Comparison of ENCODE assay signal across 1 cellular context in the genomic region with DNA sequence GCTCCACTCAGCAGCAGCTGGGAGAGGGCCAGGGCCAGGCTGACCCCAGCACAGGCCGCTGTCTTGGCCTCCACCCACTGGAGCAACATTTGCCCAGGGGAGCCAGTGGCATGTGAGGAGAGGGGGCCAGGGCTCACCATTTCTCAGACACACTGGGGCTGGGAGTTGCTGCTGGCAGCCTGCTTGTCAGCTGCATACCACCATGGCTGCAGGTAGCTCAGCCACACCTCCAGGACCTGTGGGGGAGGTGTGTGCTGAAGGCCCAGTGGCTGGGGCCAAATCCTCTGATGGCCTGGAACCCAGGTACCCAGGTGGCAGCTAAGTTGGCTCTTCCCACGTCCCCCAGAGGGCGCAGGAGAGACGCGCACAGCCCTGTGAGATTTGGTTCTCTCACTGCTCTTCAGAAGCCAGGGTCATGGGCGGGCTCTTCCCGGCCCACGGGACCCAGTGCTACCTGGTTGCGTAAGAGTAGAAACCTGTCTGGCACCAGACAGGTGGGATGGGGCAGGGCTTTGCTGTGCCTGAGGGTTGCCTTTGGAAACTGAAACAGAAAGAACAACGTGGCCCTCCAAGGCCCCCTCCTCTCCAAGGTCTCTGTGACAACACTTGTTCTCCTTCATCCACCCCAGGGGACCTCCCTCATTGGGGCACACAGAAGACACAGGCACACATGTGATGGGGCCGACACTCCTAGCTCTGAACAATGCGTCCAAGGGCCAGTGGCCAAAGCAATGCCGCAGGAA.
TF ChIP-seq lines count a peak whose summit lies in the region.

No MANE protein-coding gene starts in this region.

TF ChIP-seq in K562, 482 proteins besides CTCF, POLR2A, EP300 and RAD21 (continued from another document and continues in another):
- TF ChIP-seq, protein P1, sequence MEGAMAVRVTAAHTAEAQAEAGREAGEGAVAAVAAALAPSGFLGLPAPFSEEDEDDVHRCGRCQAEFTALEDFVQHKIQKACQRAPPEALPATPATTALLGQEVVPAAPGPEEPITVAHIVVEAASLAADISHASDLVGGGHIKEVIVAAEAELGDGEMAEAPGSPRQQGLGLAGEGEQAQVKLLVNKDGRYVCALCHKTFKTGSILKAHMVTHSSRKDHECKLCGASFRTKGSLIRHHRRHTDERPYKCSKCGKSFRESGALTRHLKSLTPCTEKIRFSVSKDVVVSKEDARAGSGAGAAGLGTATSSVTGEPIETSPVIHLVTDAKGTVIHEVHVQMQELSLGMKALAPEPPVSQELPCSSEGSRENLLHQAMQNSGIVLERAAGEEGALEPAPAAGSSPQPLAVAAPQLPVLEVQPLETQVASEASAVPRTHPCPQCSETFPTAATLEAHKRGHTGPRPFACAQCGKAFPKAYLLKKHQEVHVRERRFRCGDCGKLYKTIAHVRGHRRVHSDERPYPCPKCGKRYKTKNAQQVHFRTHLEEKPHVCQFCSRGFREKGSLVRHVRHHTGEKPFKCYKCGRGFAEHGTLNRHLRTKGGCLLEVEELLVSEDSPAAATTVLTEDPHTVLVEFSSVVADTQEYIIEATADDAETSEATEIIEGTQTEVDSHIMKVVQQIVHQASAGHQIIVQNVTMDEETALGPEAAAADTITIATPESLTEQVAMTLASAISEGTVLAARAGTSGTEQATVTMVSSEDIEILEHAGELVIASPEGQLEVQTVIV (CRISPR knock-in tag; IDR thresholded peaks at IDR 0.05; ENCODE audit: borderline replicate concordance): peak; percentile 71; the same call in 1 of the 2 replicates
- TF ChIP-seq ZNF444 (CRISPR knock-in tag; IDR thresholded peaks at IDR 0.05): no peak
- TF ChIP-seq, protein P2, sequence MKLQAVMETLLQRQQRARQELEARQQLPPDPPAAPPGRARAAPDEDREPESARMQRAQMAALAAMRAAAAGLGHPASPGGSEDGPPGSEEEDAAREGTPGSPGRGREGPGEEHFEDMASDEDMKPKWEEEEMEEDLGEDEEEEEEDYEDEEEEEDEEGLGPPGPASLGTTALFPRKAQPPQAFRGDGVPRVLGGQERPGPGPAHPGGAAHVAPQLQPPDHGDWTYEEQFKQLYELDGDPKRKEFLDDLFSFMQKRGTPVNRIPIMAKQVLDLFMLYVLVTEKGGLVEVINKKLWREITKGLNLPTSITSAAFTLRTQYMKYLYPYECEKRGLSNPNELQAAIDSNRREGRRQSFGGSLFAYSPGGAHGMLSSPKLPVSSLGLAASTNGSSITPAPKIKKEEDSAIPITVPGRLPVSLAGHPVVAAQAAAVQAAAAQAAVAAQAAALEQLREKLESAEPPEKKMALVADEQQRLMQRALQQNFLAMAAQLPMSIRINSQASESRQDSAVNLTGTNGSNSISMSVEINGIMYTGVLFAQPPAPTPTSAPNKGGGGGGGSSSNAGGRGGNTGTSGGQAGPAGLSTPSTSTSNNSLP (IDR thresholded peaks at IDR 0.05; ENCODE audit: borderline replicate concordance, low read depth, low read length): peak; percentile 50; the same call in 1 of the 2 replicates
- TF ChIP-seq ZNF76 (CRISPR knock-in tag; IDR thresholded peaks at IDR 0.05; ENCODE audit: borderline replicate concordance): peak; percentile 68; the same call in 1 of the 2 replicates
- TF ChIP-seq SRSF9 (IDR thresholded peaks at IDR 0.05; ENCODE audit: borderline replicate concordance, low read depth, low read length): no peak
- TF ChIP-seq, protein P3, sequence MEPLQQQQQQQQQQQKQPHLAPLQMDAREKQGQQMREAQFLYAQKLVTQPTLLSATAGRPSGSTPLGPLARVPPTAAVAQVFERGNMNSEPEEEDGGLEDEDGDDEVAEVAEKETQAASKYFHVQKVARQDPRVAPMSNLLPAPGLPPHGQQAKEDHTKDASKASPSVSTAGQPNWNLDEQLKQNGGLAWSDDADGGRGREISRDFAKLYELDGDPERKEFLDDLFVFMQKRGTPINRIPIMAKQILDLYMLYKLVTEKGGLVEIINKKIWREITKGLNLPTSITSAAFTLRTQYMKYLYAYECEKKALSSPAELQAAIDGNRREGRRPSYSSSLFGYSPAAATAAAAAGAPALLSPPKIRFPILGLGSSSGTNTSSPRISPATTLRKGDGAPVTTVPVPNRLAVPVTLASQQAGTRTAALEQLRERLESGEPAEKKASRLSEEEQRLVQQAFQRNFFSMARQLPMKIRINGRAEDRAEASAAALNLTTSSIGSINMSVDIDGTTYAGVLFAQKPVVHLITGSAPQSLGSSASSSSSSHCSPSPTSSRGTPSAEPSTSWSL (CRISPR knock-in tag; IDR thresholded peaks at IDR 0.05; ENCODE audit: borderline replicate concordance): peak; percentile 86
- 0 out of 2 replicates have a peak, but pooled peaks have one; percentile 11 for TF ChIP-seq SPI1 (IDR thresholded peaks at IDR 0.05; ENCODE audit: borderline replicate concordance, low read depth, low read length)
- TF ChIP-seq, protein P4, sequence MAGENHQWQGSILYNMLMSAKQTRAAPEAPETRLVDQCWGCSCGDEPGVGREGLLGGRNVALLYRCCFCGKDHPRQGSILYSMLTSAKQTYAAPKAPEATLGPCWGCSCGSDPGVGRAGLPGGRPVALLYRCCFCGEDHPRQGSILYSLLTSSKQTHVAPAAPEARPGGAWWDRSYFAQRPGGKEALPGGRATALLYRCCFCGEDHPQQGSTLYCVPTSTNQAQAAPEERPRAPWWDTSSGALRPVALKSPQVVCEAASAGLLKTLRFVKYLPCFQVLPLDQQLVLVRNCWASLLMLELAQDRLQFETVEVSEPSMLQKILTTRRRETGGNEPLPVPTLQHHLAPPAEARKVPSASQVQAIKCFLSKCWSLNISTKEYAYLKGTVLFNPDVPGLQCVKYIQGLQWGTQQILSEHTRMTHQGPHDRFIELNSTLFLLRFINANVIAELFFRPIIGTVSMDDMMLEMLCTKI (IDR thresholded peaks at IDR 0.05; ENCODE audit: partially characterized antibody): no peak
- no peak for TF ChIP-seq ZNF124 (CRISPR knock-in tag; IDR thresholded peaks at IDR 0.05)
- peak; percentile 99 for TF ChIP-seq CEBPB (tag; IDR thresholded peaks at IDR 0.05)
- TF ChIP-seq TBL1XR1 (IDR thresholded peaks at IDR 0.05; ENCODE audit: low read length in 2 of 2): peak in 1 of 2 experiments; percentile 78; a peak in 3 of 4 replicates
- no peak for TF ChIP-seq SMARCB1 (IDR thresholded peaks at IDR 0.05; ENCODE audit: insufficient read length, low read depth)
- TF ChIP-seq ZNF212 (CRISPR knock-in tag; IDR thresholded peaks at IDR 0.05): no peak
- TF ChIP-seq ZNF24 (IDR thresholded peaks at IDR 0.05): peak; percentile 64; the same call in 1 of the 2 replicates
- TF ChIP-seq, protein P5, sequence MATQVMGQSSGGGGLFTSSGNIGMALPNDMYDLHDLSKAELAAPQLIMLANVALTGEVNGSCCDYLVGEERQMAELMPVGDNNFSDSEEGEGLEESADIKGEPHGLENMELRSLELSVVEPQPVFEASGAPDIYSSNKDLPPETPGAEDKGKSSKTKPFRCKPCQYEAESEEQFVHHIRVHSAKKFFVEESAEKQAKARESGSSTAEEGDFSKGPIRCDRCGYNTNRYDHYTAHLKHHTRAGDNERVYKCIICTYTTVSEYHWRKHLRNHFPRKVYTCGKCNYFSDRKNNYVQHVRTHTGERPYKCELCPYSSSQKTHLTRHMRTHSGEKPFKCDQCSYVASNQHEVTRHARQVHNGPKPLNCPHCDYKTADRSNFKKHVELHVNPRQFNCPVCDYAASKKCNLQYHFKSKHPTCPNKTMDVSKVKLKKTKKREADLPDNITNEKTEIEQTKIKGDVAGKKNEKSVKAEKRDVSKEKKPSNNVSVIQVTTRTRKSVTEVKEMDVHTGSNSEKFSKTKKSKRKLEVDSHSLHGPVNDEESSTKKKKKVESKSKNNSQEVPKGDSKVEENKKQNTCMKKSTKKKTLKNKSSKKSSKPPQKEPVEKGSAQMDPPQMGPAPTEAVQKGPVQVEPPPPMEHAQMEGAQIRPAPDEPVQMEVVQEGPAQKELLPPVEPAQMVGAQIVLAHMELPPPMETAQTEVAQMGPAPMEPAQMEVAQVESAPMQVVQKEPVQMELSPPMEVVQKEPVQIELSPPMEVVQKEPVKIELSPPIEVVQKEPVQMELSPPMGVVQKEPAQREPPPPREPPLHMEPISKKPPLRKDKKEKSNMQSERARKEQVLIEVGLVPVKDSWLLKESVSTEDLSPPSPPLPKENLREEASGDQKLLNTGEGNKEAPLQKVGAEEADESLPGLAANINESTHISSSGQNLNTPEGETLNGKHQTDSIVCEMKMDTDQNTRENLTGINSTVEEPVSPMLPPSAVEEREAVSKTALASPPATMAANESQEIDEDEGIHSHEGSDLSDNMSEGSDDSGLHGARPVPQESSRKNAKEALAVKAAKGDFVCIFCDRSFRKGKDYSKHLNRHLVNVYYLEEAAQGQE (CRISPR knock-in tag; IDR thresholded peaks at IDR 0.05; ENCODE audit: low read depth): peak; percentile 65; the same call in 1 of the 2 replicates
- TF ChIP-seq, protein P6, sequence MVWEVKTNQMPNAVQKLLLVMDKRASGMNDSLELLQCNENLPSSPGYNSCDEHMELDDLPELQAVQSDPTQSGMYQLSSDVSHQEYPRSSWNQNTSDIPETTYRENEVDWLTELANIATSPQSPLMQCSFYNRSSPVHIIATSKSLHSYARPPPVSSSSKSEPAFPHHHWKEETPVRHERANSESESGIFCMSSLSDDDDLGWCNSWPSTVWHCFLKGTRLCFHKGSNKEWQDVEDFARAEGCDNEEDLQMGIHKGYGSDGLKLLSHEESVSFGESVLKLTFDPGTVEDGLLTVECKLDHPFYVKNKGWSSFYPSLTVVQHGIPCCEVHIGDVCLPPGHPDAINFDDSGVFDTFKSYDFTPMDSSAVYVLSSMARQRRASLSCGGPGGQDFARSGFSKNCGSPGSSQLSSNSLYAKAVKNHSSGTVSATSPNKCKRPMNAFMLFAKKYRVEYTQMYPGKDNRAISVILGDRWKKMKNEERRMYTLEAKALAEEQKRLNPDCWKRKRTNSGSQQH (CRISPR knock-in tag; IDR thresholded peaks at IDR 0.05): peak; percentile 77; the same call in 1 of the 2 replicates
- TF ChIP-seq C11orf30 (IDR thresholded peaks at IDR 0.05; ENCODE audit: low read depth): no peak
- TF ChIP-seq, protein P7, sequence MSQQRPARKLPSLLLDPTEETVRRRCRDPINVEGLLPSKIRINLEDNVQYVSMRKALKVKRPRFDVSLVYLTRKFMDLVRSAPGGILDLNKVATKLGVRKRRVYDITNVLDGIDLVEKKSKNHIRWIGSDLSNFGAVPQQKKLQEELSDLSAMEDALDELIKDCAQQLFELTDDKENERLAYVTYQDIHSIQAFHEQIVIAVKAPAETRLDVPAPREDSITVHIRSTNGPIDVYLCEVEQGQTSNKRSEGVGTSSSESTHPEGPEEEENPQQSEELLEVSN (IDR thresholded peaks at IDR 0.05; ENCODE audit: borderline replicate concordance in 1 of 2, extremely low read depth in 1 of 2, insufficient read depth in 1 of 2, insufficient read length in 1 of 2, low read depth in 1 of 2, low read length in 1 of 2, poor library complexity in 1 of 2, severe bottlenecking in 1 of 2): peak in 1 of 2 experiments; percentile 15
- peak; percentile 64 for TF ChIP-seq NR1H2 (CRISPR knock-in tag; IDR thresholded peaks at IDR 0.05)
- 0 out of 2 replicates have a peak, but pooled peaks have one; percentile 73 for TF ChIP-seq ZNF717 (CRISPR knock-in tag; IDR thresholded peaks at IDR 0.05)
- peak; percentile 44; the same call in 1 of the 2 replicates for TF ChIP-seq RUNX1 (IDR thresholded peaks at IDR 0.05; ENCODE audit: low read depth)
- TF ChIP-seq SMAD4 (CRISPR knock-in tag; conservative IDR thresholded peaks at IDR 0.05): peak; percentile 32; the same call in 1 of the 2 replicates
- TF ChIP-seq, protein P8, sequence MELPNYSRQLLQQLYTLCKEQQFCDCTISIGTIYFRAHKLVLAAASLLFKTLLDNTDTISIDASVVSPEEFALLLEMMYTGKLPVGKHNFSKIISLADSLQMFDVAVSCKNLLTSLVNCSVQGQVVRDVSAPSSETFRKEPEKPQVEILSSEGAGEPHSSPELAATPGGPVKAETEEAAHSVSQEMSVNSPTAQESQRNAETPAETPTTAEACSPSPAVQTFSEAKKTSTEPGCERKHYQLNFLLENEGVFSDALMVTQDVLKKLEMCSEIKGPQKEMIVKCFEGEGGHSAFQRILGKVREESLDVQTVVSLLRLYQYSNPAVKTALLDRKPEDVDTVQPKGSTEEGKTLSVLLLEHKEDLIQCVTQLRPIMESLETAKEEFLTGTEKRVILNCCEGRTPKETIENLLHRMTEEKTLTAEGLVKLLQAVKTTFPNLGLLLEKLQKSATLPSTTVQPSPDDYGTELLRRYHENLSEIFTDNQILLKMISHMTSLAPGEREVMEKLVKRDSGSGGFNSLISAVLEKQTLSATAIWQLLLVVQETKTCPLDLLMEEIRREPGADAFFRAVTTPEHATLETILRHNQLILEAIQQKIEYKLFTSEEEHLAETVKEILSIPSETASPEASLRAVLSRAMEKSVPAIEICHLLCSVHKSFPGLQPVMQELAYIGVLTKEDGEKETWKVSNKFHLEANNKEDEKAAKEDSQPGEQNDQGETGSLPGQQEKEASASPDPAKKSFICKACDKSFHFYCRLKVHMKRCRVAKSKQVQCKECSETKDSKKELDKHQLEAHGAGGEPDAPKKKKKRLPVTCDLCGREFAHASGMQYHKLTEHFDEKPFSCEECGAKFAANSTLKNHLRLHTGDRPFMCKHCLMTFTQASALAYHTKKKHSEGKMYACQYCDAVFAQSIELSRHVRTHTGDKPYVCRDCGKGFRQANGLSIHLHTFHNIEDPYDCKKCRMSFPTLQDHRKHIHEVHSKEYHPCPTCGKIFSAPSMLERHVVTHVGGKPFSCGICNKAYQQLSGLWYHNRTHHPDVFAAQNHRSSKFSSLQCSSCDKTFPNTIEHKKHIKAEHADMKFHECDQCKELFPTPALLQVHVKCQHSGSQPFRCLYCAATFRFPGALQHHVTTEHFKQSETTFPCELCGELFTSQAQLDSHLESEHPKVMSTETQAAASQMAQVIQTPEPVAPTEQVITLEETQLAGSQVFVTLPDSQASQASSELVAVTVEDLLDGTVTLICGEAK (IDR thresholded peaks at IDR 0.05): no peak
- TF ChIP-seq, protein P8 (CRISPR knock-in tag; IDR thresholded peaks at IDR 0.05): peak; percentile 46; the same call in 1 of the 2 replicates
